11 cellular contexts compared by ENCODE assay signal in the genomic region with DNA sequence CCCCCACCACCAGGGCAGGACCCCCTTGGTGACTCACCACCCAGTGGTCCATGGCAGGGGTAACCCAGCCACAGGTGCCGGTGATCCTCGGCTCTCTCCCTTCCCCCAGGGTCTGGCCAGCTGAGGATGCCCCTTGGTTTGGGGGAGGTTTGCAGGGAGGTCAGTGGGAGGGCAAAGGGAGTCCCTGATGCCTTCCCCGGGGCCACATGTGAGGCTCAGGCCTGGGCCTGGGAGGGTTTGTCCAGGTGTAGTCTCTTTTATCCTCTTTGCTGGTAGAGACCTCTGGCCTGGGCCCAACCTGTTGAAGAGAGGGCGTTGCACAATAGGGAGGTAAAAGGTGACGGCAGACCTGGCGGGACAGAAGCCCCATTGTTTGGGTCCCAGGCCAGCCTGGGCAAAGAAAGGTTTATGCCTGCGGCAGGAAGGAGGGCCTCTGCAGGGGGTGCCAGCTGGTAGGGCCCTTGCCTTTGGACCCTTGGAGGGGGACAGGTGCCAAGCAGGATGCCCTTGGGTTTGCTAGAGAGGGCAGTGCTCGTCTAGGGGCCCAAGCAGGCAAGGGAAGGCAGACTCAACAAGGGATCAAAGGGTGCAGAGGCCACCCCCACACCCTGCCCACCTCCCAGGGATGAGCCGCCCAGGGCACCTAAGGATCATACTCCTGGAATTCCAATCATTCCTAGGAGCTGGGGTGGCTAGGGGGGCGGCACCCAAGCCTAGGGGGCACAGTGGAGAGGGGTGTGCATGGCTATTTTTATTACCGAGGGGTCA. TPM values are rescaled to one million over a fixed set of nuclear protein-coding genes. Genes with fewer than 3 reads are reported as not detected.
A peak's percentile ranks its signal among the peaks of the same experiment; 100 is the strongest.
DNase-seq lines count a peak whose midpoint lies in the region; ATAC-seq and TF ChIP-seq lines count a peak whose summit lies in the region.
"Had no signal": no experiment of that assay in that cellular context is flagged by ENCODE, and none has a peak within 500 bp of the region (broad histone marks: within the 10 kb centered on the region; RNA-seq: fewer than 3 reads in every experiment).

No MANE protein-coding gene starts in this region.

- no peak overlapping the region for H3K23ac ChIP-seq in IMR-90 (ENCODE audit: low read depth, low read length)

- no peak overlapping the region for H2BK120ac ChIP-seq in IMR-90 (ENCODE audit: low read depth, low read length)

- CTCF ChIA-PET in IMR-90 (lab: Yijun Ruan, JAX): no interaction called here
- CTCF ChIA-PET in GM10248 (lab: Yijun Ruan, JAX): interaction anchor here (1.4 kb wide), 1 partner anchor 23 kb away, joined by 3 read pairs; no protein-coding TSS in a partner anchor

- H3K36me3 Mint-ChIP-seq in effector memory CD8-positive, alpha-beta T cell (ENCODE audit: insufficient read depth): peaks cover 3% of the 10 kb centered on the region

- H3K27me3 ChIP-seq in IMR-90 (ENCODE audit: control insufficient read depth, insufficient read depth, low read length) (no peaks in the 10 kb centered on the region), parathyroid adenoma (ENCODE audit: control insufficient read depth, insufficient read depth, low read length) (no peaks in the 10 kb centered on the region)

- no peak overlapping the region for H3K56ac ChIP-seq in IMR-90 (ENCODE audit: extremely low read depth, insufficient read depth, low read length)

- H4K5ac ChIP-seq in IMR-90 (ENCODE audit: low read depth, low read length): no peak overlapping the region

- H2BK5ac ChIP-seq in IMR-90 (ENCODE audit: low read depth, low read length, poor library complexity, severe bottlenecking): no peak overlapping the region

- ATAC-seq in IMR-90 (ENCODE audit: low read depth): no peak
- ATAC-seq in effector memory CD8-positive, alpha-beta T cell (replicated peaks): no peak

- DNase-seq in ACHN: peak; percentile 56
- DNase-seq in IMR-90: no peak
- DNase-seq in epithelial cell of proximal tubule (ENCODE audit: low read depth): no peak
- DNase-seq in effector memory CD8-positive, alpha-beta T cell: no peak
- no peak for DNase-seq in T-helper 2 cell
- no peak for DNase-seq in occipital lobe (lab: John Stamatoyannopoulos, UW)
- no peak for DNase-seq in GM10248 (ENCODE audit: extremely low spot score)
- DNase-seq: activated T-cell treated with anti-CD3 and anti-CD28 coated beads, Interleukin-2, amount 50 U/mL, for 24 hours; effector CD4-positive, alpha-beta T cell had no signal

- H3K27ac ChIP-seq in IMR-90 (ENCODE audit: insufficient read depth, low read length) (no peak overlapping the region), parathyroid adenoma (no peak overlapping the region)

- H4K91ac ChIP-seq in IMR-90 (ENCODE audit: insufficient read depth, low read depth, low read length): no peak overlapping the region

- H3K4me3 Mint-ChIP-seq in effector memory CD8-positive, alpha-beta T cell: no peak overlapping the region
- H3K4me3 Mint-ChIP-seq: activated T-cell treated with anti-CD3 and anti-CD28 coated beads, Interleukin-2, amount 50 U/mL, for 24 hours had no signal

- intact Hi-C loops in IMR-90 (cut with micrococcal nuclease): no loop called here

- no peak for TF ChIP-seq RAD21 in IMR-90 (IDR thresholded peaks at IDR 0.05; ENCODE audit: low read length)

- TF ChIP-seq CTCF in IMR-90 (conservative IDR thresholded peaks at IDR 0.05; ENCODE audit: low read depth, low read length) (no peak), epithelial cell of proximal tubule (conservative IDR thresholded peaks at IDR 0.05; ENCODE audit: low read depth, low read length) (no peak), parathyroid adenoma (IDR thresholded peaks at IDR 0.05) (no peak), GM10248 (IDR thresholded peaks at IDR 0.05; ENCODE audit: control extremely low read depth, extremely low read depth, low read depth, missing control alignments) (no peak)

- dilution Hi-C loops in IMR-90 (cut with HindIII; ENCODE audit: low sequenced_read_pairs, unreplicated experiment): no loop called here

- peaks cover 5% of the 10 kb centered on the region for H4K20me1 ChIP-seq in IMR-90 (ENCODE audit: insufficient read depth, low read length)

- H3K4me2 ChIP-seq in IMR-90 (ENCODE audit: low read depth, low read length) (no peak overlapping the region), parathyroid adenoma (ENCODE audit: low read length) (peak overlapping the region; percentile 66)

- no peak overlapping the region for H3K9ac ChIP-seq in IMR-90 (ENCODE audit: low read depth, low read length)
- H3K9ac ChIP-seq in parathyroid adenoma: no peak overlapping the region

- H3K18ac ChIP-seq in IMR-90 (ENCODE audit: low read depth, low read length): no peak overlapping the region

- no peak overlapping the region for H3K14ac ChIP-seq in IMR-90 (replicated peaks; ENCODE audit: low read depth, low read length)

- H3K4me1 Mint-ChIP-seq in effector memory CD8-positive, alpha-beta T cell (ENCODE audit: low read depth in 2 of 2): peaks cover 0 to 2% of the 10 kb centered on the region in 2 donors

- no peak overlapping the region for H2BK20ac ChIP-seq in IMR-90 (ENCODE audit: low read depth, low read length)

- H4K8ac ChIP-seq in IMR-90 (ENCODE audit: low read depth in 2 of 2, low read length in 2 of 2): no peak overlapping the region

- H3K4me3 ChIP-seq in IMR-90 (ENCODE audit: insufficient read depth, low read depth, low read length) (no peak overlapping the region), epithelial cell of proximal tubule (ENCODE audit: low read depth, low read length) (peak overlapping the region; percentile 94), parathyroid adenoma (ENCODE audit: low read depth, low read length) (peak overlapping the region; percentile 44)

- in situ Hi-C loops in ACHN (cut with HindIII; ENCODE audit: low pct_ligation_motif_present, low pct_unique_long_range_greater_than_20kb, low sequenced_read_pairs) (no loop called here), IMR-90 (cut with MboI; ENCODE audit: low sequenced_read_pairs) (no loop called here)

- no peak overlapping the region for H3K4ac ChIP-seq in IMR-90 (ENCODE audit: low read depth, low read length)

- H2AFZ ChIP-seq in IMR-90 (replicated peaks; ENCODE audit: low read length, poor library complexity) (no peak overlapping the region), parathyroid adenoma (no peak overlapping the region)

- peaks cover 11% of the 10 kb centered on the region for H3K9me1 ChIP-seq in IMR-90 (ENCODE audit: insufficient read depth, low read length)

- H3K4me1 ChIP-seq in IMR-90 (ENCODE audit: control insufficient read depth, insufficient read depth, low read length) (peaks cover 28% of the 10 kb centered on the region), parathyroid adenoma (no peaks in the 10 kb centered on the region)

- H3K27ac Mint-ChIP-seq in effector memory CD8-positive, alpha-beta T cell: no peak overlapping the region
- H3K27ac Mint-ChIP-seq: activated T-cell treated with anti-CD3 and anti-CD28 coated beads, Interleukin-2, amount 50 U/mL, for 24 hours had no signal

- no peaks in the 10 kb centered on the region for H3K9me3 Mint-ChIP-seq in effector memory CD8-positive, alpha-beta T cell
- H3K9me3 Mint-ChIP-seq: activated T-cell treated with anti-CD3 and anti-CD28 coated beads, Interleukin-2, amount 50 U/mL, for 24 hours had no signal

- TF ChIP-seq POLR2A in IMR-90 (IDR thresholded peaks at IDR 0.05; ENCODE audit: low read depth, low read length): no peak

- POLR2A ChIA-PET in IMR-90 (lab: Charles Lee; ENCODE audit: unreplicated experiment): no interaction called here
- POLR2A ChIA-PET in GM10248 (lab: Yijun Ruan, JAX): no interaction called here

- no peaks in the 10 kb centered on the region for H3K79me1 ChIP-seq in IMR-90 (ENCODE audit: low read depth in 1 of 2, low read length in 2 of 2)

- no peaks in the 10 kb centered on the region for H3K79me2 ChIP-seq in parathyroid adenoma

- no CpG with 5 or more reads among the region's 11 CpGs for WGBS in IMR-90 (ENCODE audit: extremely low coverage in 2 of 2, insufficient read length in 1 of 2), 2 experiments

- H2AK9ac ChIP-seq in IMR-90 (replicated peaks; ENCODE audit: low read depth, low read length, poor library complexity): no peak overlapping the region

- BruUV-seq in IMR-90 (replicated peaks; lab: Mats Ljungman, UMichigan): no TSS peak

- no peak overlapping the region for H2BK15ac ChIP-seq in IMR-90 (ENCODE audit: low read depth, low read length)

- H3K36me3 ChIP-seq in IMR-90 (ENCODE audit: control insufficient read depth, insufficient read depth, low read length) (no peaks in the 10 kb centered on the region), parathyroid adenoma (ENCODE audit: control insufficient read depth, insufficient read depth, low read length) (no peaks in the 10 kb centered on the region)

- no peak overlapping the region for H2AK5ac ChIP-seq in IMR-90 (ENCODE audit: low read depth, low read length)

- no peaks in the 10 kb centered on the region for H3K9me3 ChIP-seq in IMR-90 (ENCODE audit: control insufficient read depth, insufficient read depth, low read length)
- H3K9me3 ChIP-seq in parathyroid adenoma (ENCODE audit: control insufficient read depth, low read length): no peaks in the 10 kb centered on the region

- H3K27me3 Mint-ChIP-seq in effector memory CD8-positive, alpha-beta T cell: peaks cover 32 to 61% of the 10 kb centered on the region in 2 donors

TF ChIP-seq in IMR-90, 13 proteins besides CTCF, POLR2A, EP300 and RAD21:
- TF ChIP-seq CEBPB (IDR thresholded peaks at IDR 0.05; ENCODE audit: low read depth, low read length) (peak; percentile 52; the same call in 1 of the 2 replicates), FOS (IDR thresholded peaks at IDR 0.05; ENCODE audit: low read depth, low read length) (no peak)

RNA-seq across cellular contexts. Expression of a gene that starts 0.8 kb away (rescaled TPM):
- total RNA-seq in IMR-90 (2012; rRNA removed): 0.54 and 0.56 TPM in 2 replicates
- polyA plus RNA-seq in IMR-90 (2012; rRNA removed): 1.4 and 1.5 TPM in 2 replicates
- 0.76 and 2.1 TPM in 2 replicates for polyA plus RNA-seq in IMR-90 (2012; cell fraction: cytosol; rRNA removed)
- 1.7 and 2.8 TPM in 2 replicates for polyA plus RNA-seq in IMR-90 (2012; cell fraction: nucleus; rRNA removed; ENCODE audit: low replicate concordance)
- 215 and 230 TPM in 2 replicates for total RNA-seq in epithelial cell of proximal tubule
- 2.8 TPM for total RNA-seq in occipital lobe
- total RNA-seq: SK-MEL-5 had no signal

RNA-seq across cellular contexts. Expression of a gene that starts 41.9 kb away (rescaled TPM):
- not detected in 2 replicates for total RNA-seq in IMR-90 (2012; rRNA removed)
- polyA plus RNA-seq in IMR-90 (2012; rRNA removed): not detected in 2 replicates
- polyA plus RNA-seq in IMR-90 (2012; cell fraction: cytosol; rRNA removed): not detected in 2 replicates
- polyA plus RNA-seq in IMR-90 (2012; cell fraction: nucleus; rRNA removed; ENCODE audit: low replicate concordance): 0.09 and 0.12 TPM in 2 replicates
- not detected in 2 replicates for total RNA-seq in epithelial cell of proximal tubule
- 1.1 TPM for total RNA-seq in occipital lobe
- total RNA-seq: SK-MEL-5 had no signal

Comparison
In these comparisons a context has a peak if more than half of its experiments do, and no peak if none do; other contexts are left out.
1. RNA of a gene that starts 0.8 kb away (total RNA-seq): 215 to 230 TPM in epithelial cell of proximal tubule; 2.8 TPM in occipital lobe (single experiment) and 0.54 to 0.56 TPM in IMR-90; every median in the first group is over 10 times any median in the second.